8 cellular contexts compared by ENCODE assay signal in the genomic region with DNA sequence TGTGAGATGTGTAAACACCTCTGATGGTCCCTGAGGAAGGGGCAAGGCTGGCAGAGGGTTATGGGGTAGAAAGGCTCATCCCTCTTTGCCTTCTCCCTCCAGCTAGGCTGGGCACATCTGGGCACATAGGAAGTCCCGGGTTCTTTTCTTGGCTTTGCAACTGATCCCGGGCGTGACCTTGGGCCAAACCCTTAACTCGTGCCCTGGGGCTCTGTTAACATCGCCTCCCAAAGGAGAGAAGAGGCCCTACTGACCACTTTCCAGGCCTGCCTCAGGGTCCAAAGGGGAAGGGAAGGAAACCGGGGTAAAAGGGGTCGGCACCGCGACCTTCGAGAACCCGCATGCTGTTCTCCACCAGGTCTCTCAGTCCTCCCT. TPM values are rescaled to one million over a fixed set of nuclear protein-coding genes. Genes with fewer than 3 reads are reported as not detected.
DNase-seq lines count a peak whose midpoint lies in the region; ATAC-seq and TF ChIP-seq lines count a peak whose summit lies in the region.

No MANE protein-coding gene starts in this region.

- H3K4me1 Mint-ChIP-seq in CD4-positive, alpha-beta T cell (ENCODE audit: low read depth) = peaks cover 56% of the 10 kb centered on the region

- peak overlapping the region; percentile 78 for H3K4me3 Mint-ChIP-seq in CD4-positive, alpha-beta T cell

- H3K36me3 ChIP-seq in PC-9 (ENCODE audit: low read depth) (no peaks in the 10 kb centered on the region), fibroblast of lung (ENCODE audit: control insufficient read depth, insufficient read depth, low read length) (no peaks in the 10 kb centered on the region), parathyroid adenoma (ENCODE audit: control insufficient read depth, insufficient read depth, low read length) (no peaks in the 10 kb centered on the region)

- H3K79me2 ChIP-seq in PC-9 (ENCODE audit: low read depth) = peaks cover 11% of the 10 kb centered on the region; the same call in 1 of the 2 replicates
- H3K79me2 ChIP-seq in fibroblast of lung (ENCODE audit: control insufficient read depth, insufficient read depth, low read length) = peaks cover 7% of the 10 kb centered on the region
- no peaks in the 10 kb centered on the region for H3K79me2 ChIP-seq in parathyroid adenoma

- H3K9ac ChIP-seq in fibroblast of lung (ENCODE audit: insufficient read depth, low read length) (no peak overlapping the region), parathyroid adenoma (peak overlapping the region; percentile 54)

- no peaks in the 10 kb centered on the region for H3K9me3 ChIP-seq in CD4-positive, alpha-beta T cell (ENCODE audit: control insufficient read depth, low read length)
- no peaks in the 10 kb centered on the region for H3K9me3 ChIP-seq in PC-9 (ENCODE audit: insufficient read depth, low read depth)
- H3K9me3 ChIP-seq in fibroblast of lung (ENCODE audit: control insufficient read depth, insufficient read depth, low read depth, low read length) = no peaks in the 10 kb centered on the region
- no peaks in the 10 kb centered on the region for H3K9me3 ChIP-seq in parathyroid adenoma (ENCODE audit: control insufficient read depth, low read length)

- H3K36me3 Mint-ChIP-seq in CD4-positive, alpha-beta T cell (ENCODE audit: low read depth) = peaks cover 9% of the 10 kb centered on the region

- no peaks in the 10 kb centered on the region for H3K9me2 ChIP-seq in PC-9 (ENCODE audit: insufficient read depth)

- CTCF ChIA-PET in CD4-positive, alpha-beta T cell (lab: Charles Lee) = interaction anchor here (1.4 to 6.8 kb wide), 2 partner anchors 25 to 45 kb away, joined by 4 to 234 read pairs; a partner anchor contains a TSS
- CTCF ChIA-PET in PC-9 (lab: Charles Lee) = interaction anchor here (0.6 kb wide), 1 partner anchor 340 kb away, joined by 8 read pairs; no protein-coding TSS in a partner anchor

- H3K4me3 ChIP-seq in PC-9 (peak overlapping the region; percentile 51; the same call in 1 of the 2 replicates), fibroblast of lung (replicated peaks in 1 of 4; ENCODE audit: control extremely low read depth in 1 of 4, insufficient read depth in 1 of 4, low read depth in 3 of 4, low read length in 4 of 4) (peak overlapping the region; percentile 39 to 69 (median 55)), parathyroid adenoma (ENCODE audit: low read depth, low read length) (peak overlapping the region; percentile 65)

- no TSS peak for BruUV-seq in PC-9 (replicated peaks; lab: Mats Ljungman, UMichigan)

- H3K4me2 ChIP-seq in PC-9 = peak overlapping the region; percentile 88
- H3K4me2 ChIP-seq in fibroblast of lung (ENCODE audit: extremely low read depth, insufficient read depth, low read length) = peak overlapping the region; percentile 64
- peak overlapping the region; percentile 85 for H3K4me2 ChIP-seq in parathyroid adenoma (ENCODE audit: low read length)

- no peaks in the 10 kb centered on the region for H3K27me3 Mint-ChIP-seq in CD4-positive, alpha-beta T cell

- peaks cover 10% of the 10 kb centered on the region; the same call in 1 of the 2 replicates for H3F3A ChIP-seq in PC-9 (ENCODE audit: insufficient read depth, low read depth)

- H3K4me1 ChIP-seq in PC-9 (replicated peaks; ENCODE audit: insufficient read depth) (peaks cover 13% of the 10 kb centered on the region), fibroblast of lung (ENCODE audit: control insufficient read depth, extremely low read depth, insufficient read depth, low read length) (peaks cover 5% of the 10 kb centered on the region), parathyroid adenoma (peaks cover 16% of the 10 kb centered on the region)

- peak overlapping the region; percentile 67 for H3K27ac Mint-ChIP-seq in CD4-positive, alpha-beta T cell

- POLR2A ChIA-PET in CD4-positive, alpha-beta T cell (lab: Charles Lee) = interaction anchor here (0.8 to 13.2 kb wide), 11 partner anchors 8 to 932 kb away, joined by 3 to 446 read pairs (median 4); a partner anchor contains a TSS
- POLR2A ChIA-PET in PC-9 (lab: Charles Lee; ENCODE audit: unreplicated experiment) = interaction anchor here (0.6 to 0.7 kb wide), 2 partner anchors 44 to 375 kb away, joined by 5 to 6 read pairs; a partner anchor contains a TSS

- intact Hi-C loops in CD4-positive, alpha-beta T cell (cut with DNase I, micrococcal nuclease) = loop anchor here (2.0 to 10.0 kb wide), 6 partner anchors 50 to 1968 kb away; a partner anchor contains a TSS
- intact Hi-C loops in PC-9 (cut with micrococcal nuclease; ENCODE audit: unreplicated experiment) = no loop called here

- H3K9me3 Mint-ChIP-seq in CD4-positive, alpha-beta T cell = no peaks in the 10 kb centered on the region

- TF ChIP-seq CTCF in CD4-positive, alpha-beta T cell (IDR thresholded peaks at IDR 0.05) = no peak
- TF ChIP-seq CTCF in PC-9 (conservative IDR thresholded peaks at IDR 0.05) = no peak
- no peak for TF ChIP-seq CTCF in fibroblast of lung (conservative IDR thresholded peaks at IDR 0.05 in 1 of 2, IDR thresholded peaks at IDR 0.05 in 1 of 2; ENCODE audit: low read depth in 1 of 2, low read length in 2 of 2)
- TF ChIP-seq CTCF in parathyroid adenoma (IDR thresholded peaks at IDR 0.05) = no peak

- H4K20me1 ChIP-seq in PC-9 (ENCODE audit: insufficient read depth) (no peaks in the 10 kb centered on the region), fibroblast of lung (ENCODE audit: control insufficient read depth, extremely low read depth, insufficient read depth, low read length) (no peaks in the 10 kb centered on the region)

- H3K27me3 ChIP-seq in CD4-positive, alpha-beta T cell (ENCODE audit: control insufficient read depth, insufficient read depth, low read length) = no peaks in the 10 kb centered on the region
- no peaks in the 10 kb centered on the region for H3K27me3 ChIP-seq in PC-9 (ENCODE audit: insufficient read depth, low read depth)
- H3K27me3 ChIP-seq in fibroblast of lung (ENCODE audit: control insufficient read depth, insufficient read depth, low read length) = no peaks in the 10 kb centered on the region
- no peaks in the 10 kb centered on the region for H3K27me3 ChIP-seq in parathyroid adenoma (ENCODE audit: control insufficient read depth, insufficient read depth, low read length)

- H2AFZ ChIP-seq in PC-9 (peak overlapping the region; percentile 77), fibroblast of lung (ENCODE audit: low read length) (peak overlapping the region; percentile 56), parathyroid adenoma (peak overlapping the region; percentile 87)

- DNase-seq in CD4-positive, alpha-beta T cell = no peak
- DNase-seq in PC-9 = no peak
- DNase-seq in fibroblast of lung (ENCODE audit: low read depth in 2 of 2) = no peak
- DNase-seq in COLO829 (ENCODE audit: low spot score) = no peak
- DNase-seq in NCI-H1417 (lab: John Stamatoyannopoulos, UW) = no peak

- ATAC-seq in CD4-positive, alpha-beta T cell (ENCODE audit: poor library complexity) = no peak
- ATAC-seq in GM19395 (IDR thresholded peaks at IDR 0.05; ENCODE audit: unreplicated experiment) (no peak), GM18517 (IDR thresholded peaks at IDR 0.05; ENCODE audit: unreplicated experiment) (no peak)

- H3K27ac ChIP-seq in CD4-positive, alpha-beta T cell (ENCODE audit: low read depth, low read length) = no peak overlapping the region
- H3K27ac ChIP-seq in PC-9 = no peak overlapping the region
- no peak overlapping the region for H3K27ac ChIP-seq in fibroblast of lung (ENCODE audit: insufficient read depth, low read length)
- peak overlapping the region; percentile 45 for H3K27ac ChIP-seq in parathyroid adenoma

RNA-seq across cellular contexts. Expression of a gene that starts 0.5 kb away (rescaled TPM):
- 1 to 10 TPM; 3.9 to 5.2 TPM for total RNA-seq in CD4-positive, alpha-beta T cell
- 7.4 and 7.5 TPM in 2 replicates for total RNA-seq in PC-9 (2021)
- 14.1 and 25.8 TPM in 2 replicates for total RNA-seq in fibroblast of lung
- polyA plus RNA-seq in fibroblast of lung = 8.7 and 9.4 TPM in 2 replicates
- polyA plus RNA-seq in fibroblast of lung (2012) = 8.9 and 10.1 TPM in 2 replicates
- polyA minus RNA-seq in fibroblast of lung (ENCODE audit: low replicate concordance) = 13.2 and 18.4 TPM in 2 replicates

RNA-seq across cellular contexts. Expression of a gene that starts 2.3 kb away (rescaled TPM):
- 10 to 100 TPM; 12.4 to 14.6 TPM for total RNA-seq in CD4-positive, alpha-beta T cell
- total RNA-seq in PC-9 (2021) = 20.6 and 24.2 TPM in 2 replicates
- 8.2 and 12.7 TPM in 2 replicates for total RNA-seq in fibroblast of lung
- polyA plus RNA-seq in fibroblast of lung = 6.1 and 8.4 TPM in 2 replicates
- polyA plus RNA-seq in fibroblast of lung (2012) = 11.9 and 14.5 TPM in 2 replicates
- polyA minus RNA-seq in fibroblast of lung (ENCODE audit: low replicate concordance) = 14.7 and 18.1 TPM in 2 replicates

RNA-seq across cellular contexts. Expression of a gene that starts 44.6 kb away (rescaled TPM):
- total RNA-seq in CD4-positive, alpha-beta T cell = 1 to 10 TPM; 3.5 to 3.7 TPM
- 2.7 and 3.2 TPM in 2 replicates for total RNA-seq in PC-9 (2021)
- 0.99 and 1.0 TPM in 2 replicates for total RNA-seq in fibroblast of lung
- polyA plus RNA-seq in fibroblast of lung = 1.6 and 1.9 TPM in 2 replicates
- 2.4 and 2.7 TPM in 2 replicates for polyA plus RNA-seq in fibroblast of lung (2012)
- 7.9 and 10.8 TPM in 2 replicates for polyA minus RNA-seq in fibroblast of lung (ENCODE audit: low replicate concordance)

RNA-seq across cellular contexts. Expression of a gene that starts 50.0 kb away (rescaled TPM):
- 10 to 100 TPM; 16.4 to 16.6 TPM for total RNA-seq in CD4-positive, alpha-beta T cell
- total RNA-seq in PC-9 (2021) (88.2 and 99.5 TPM in 2 replicates), fibroblast of lung (25.4 and 34.3 TPM in 2 replicates)
- polyA plus RNA-seq in fibroblast of lung = 38.4 and 44.6 TPM in 2 replicates
- polyA plus RNA-seq in fibroblast of lung (2012) = 34.2 and 38.7 TPM in 2 replicates
- 56.9 and 60.2 TPM in 2 replicates for polyA minus RNA-seq in fibroblast of lung (ENCODE audit: low replicate concordance)
